Comparison of ENCODE assay signal across 11 cellular contexts in the genomic region with DNA sequence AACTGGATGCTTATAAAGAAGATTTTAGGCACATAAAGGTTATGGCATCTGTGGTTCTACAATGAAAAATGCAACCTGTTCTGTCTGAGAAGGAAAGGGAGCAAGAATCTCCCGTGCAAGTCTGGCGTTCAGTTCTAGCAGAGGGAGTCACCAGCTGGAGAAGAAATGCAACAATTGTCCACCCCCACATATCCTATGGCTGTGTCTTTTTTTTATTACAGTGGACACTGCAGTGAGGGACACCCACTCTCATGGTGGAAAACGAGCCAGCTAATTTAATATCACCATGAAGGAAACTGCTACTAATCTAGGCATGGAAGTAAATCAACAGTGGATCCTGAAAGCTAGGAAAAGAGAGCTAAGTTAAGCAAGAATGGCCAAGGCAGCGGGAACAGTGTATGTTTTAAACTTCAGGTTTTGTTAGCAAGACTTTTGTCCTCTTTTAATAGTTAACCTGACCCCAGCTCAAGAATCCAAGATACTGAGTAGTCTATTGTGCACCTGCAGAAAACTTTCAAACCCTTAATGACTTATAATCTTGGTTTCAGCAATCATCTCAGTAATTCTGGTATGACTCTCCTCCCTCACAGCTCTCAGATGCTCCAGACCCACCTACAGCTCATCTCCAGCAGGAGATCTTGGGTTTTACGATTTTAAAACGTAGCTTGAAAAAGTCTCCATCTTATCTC.
DNase-seq lines count a peak whose midpoint lies in the region; ATAC-seq and TF ChIP-seq lines count a peak whose summit lies in the region.
"Had no signal": no experiment of that assay in that cellular context is flagged by ENCODE, and none has a peak within 500 bp of the region (broad histone marks: within the 10 kb centered on the region; RNA-seq: fewer than 3 reads in every experiment).

No MANE protein-coding gene starts in this region.

- H3K9me3 Mint-ChIP-seq in activated CD4-positive, alpha-beta T cell treated with anti-CD3 and anti-CD28 coated beads for 36 hours (ENCODE audit: low read depth): no peaks in the 10 kb centered on the region
- H3K9me3 Mint-ChIP-seq in type B pancreatic cell: no peaks in the 10 kb centered on the region

- intact Hi-C loops in activated CD4-positive, alpha-beta T cell treated with anti-CD3 and anti-CD28 coated beads for 36 hours (cut with DNase I, micrococcal nuclease): no loop called here
- intact Hi-C loops in mucosa of descending colon (cut with DNase I, micrococcal nuclease): no loop called here
- intact Hi-C loops in psoas muscle (cut with DNase I): no loop called here

- H3K4me3 ChIP-seq in mucosa of descending colon (no peak overlapping the region), psoas muscle (no peak overlapping the region)
- H3K4me3 ChIP-seq: upper lobe of right lung had no signal

- peaks cover 0 to 3% (median 0%) of the 10 kb centered on the region in 3 donors for H3K27me3 ChIP-seq in psoas muscle (ENCODE audit: insufficient read depth in 3 of 3, low read length in 2 of 3)
- H3K27me3 ChIP-seq: neutrophil, upper lobe of right lung had no signal

- H3K27ac Mint-ChIP-seq in activated CD4-positive, alpha-beta T cell treated with anti-CD3 and anti-CD28 coated beads for 36 hours: no peak overlapping the region
- peak overlapping the region; percentile 8 for H3K27ac Mint-ChIP-seq in type B pancreatic cell

- no peaks in the 10 kb centered on the region for H3K36me3 Mint-ChIP-seq in activated CD4-positive, alpha-beta T cell treated with anti-CD3 and anti-CD28 coated beads for 36 hours (ENCODE audit: low read depth)
- no peaks in the 10 kb centered on the region for H3K36me3 Mint-ChIP-seq in type B pancreatic cell

- ATAC-seq in activated CD4-positive, alpha-beta T cell treated with anti-CD3 and anti-CD28 coated beads for 36 hours: peak; percentile 30
- ATAC-seq in HG02763 (IDR thresholded peaks at IDR 0.05; ENCODE audit: unreplicated experiment) (peak; percentile 90), HG03520 (IDR thresholded peaks at IDR 0.05; ENCODE audit: unreplicated experiment) (peak; percentile 97), mucosa of descending colon (no peak), psoas muscle (no peak)
- ATAC-seq: upper lobe of right lung had no signal

- H3K36me3 ChIP-seq in mucosa of descending colon (ENCODE audit: low read depth): no peaks in the 10 kb centered on the region
- no peaks in the 10 kb centered on the region for H3K36me3 ChIP-seq in psoas muscle (ENCODE audit: insufficient read depth in 1 of 2, low read depth in 1 of 2)
- H3K36me3 ChIP-seq: neutrophil, upper lobe of right lung had no signal

- no peak overlapping the region for H3K4me3 Mint-ChIP-seq in activated CD4-positive, alpha-beta T cell treated with anti-CD3 and anti-CD28 coated beads for 36 hours
- H3K4me3 Mint-ChIP-seq in type B pancreatic cell: peak overlapping the region; percentile 15

- no peaks in the 10 kb centered on the region for H3K9me3 ChIP-seq in mucosa of descending colon
- no peaks in the 10 kb centered on the region for H3K9me3 ChIP-seq in psoas muscle
- H3K9me3 ChIP-seq: neutrophil, upper lobe of right lung had no signal

- H3K4me1 ChIP-seq in mucosa of descending colon (ENCODE audit: low read depth): no peaks in the 10 kb centered on the region
- H3K4me1 ChIP-seq in psoas muscle: no peaks in the 10 kb centered on the region
- H3K4me1 ChIP-seq: upper lobe of right lung had no signal

- WGBS in psoas muscle, 3 donors: 38 to 42% (median 41%) methylated on average over 6 of the region's 6 CpGs

- no peak for TF ChIP-seq CTCF in type B pancreatic cell (conservative IDR thresholded peaks at IDR 0.05)
- TF ChIP-seq CTCF in mucosa of descending colon (IDR thresholded peaks at IDR 0.05): no peak
- no peak for TF ChIP-seq CTCF in psoas muscle (IDR thresholded peaks at IDR 0.05)

- peaks cover 2% of the 10 kb centered on the region for H3K27me3 Mint-ChIP-seq in activated CD4-positive, alpha-beta T cell treated with anti-CD3 and anti-CD28 coated beads for 36 hours
- H3K27me3 Mint-ChIP-seq in type B pancreatic cell: peaks cover 4% of the 10 kb centered on the region

- POLR2A ChIA-PET in activated CD4-positive, alpha-beta T cell treated with anti-CD3 and anti-CD28 coated beads for 36 hours (lab: Charles Lee): no interaction called here

- no peaks in the 10 kb centered on the region for H3K4me1 Mint-ChIP-seq in activated CD4-positive, alpha-beta T cell treated with anti-CD3 and anti-CD28 coated beads for 36 hours
- peaks cover 46% of the 10 kb centered on the region for H3K4me1 Mint-ChIP-seq in type B pancreatic cell (ENCODE audit: unreplicated experiment)

- H3K27ac ChIP-seq in psoas muscle: no peak overlapping the region
- H3K27ac ChIP-seq: neutrophil, upper lobe of right lung had no signal

- DNase-seq in activated CD4-positive, alpha-beta T cell treated with anti-CD3 and anti-CD28 coated beads for 36 hours: no peak
- DNase-seq in activated CD4-positive, alpha-beta T cell treated with anti-CD3 and anti-CD28 coated beads for 1 hour: no peak
- no peak for DNase-seq in type B pancreatic cell (ENCODE audit: extremely low spot score, unreplicated experiment)
- no peak for DNase-seq in mucosa of descending colon
- no peak for DNase-seq in psoas muscle
- no peak for DNase-seq in NCI-H1048 (lab: John Stamatoyannopoulos, UW)
- DNase-seq: activated CD4-positive, alpha-beta T cell treated with anti-CD3 and anti-CD28 coated beads for 48 hours; upper lobe of right lung had no signal

- CTCF ChIA-PET in activated CD4-positive, alpha-beta T cell treated with anti-CD3 and anti-CD28 coated beads for 36 hours (lab: Charles Lee): interaction anchor here (0.9 kb wide), 1 partner anchor 158 kb away, joined by 3 read pairs; no protein-coding TSS in a partner anchor

Comparison
In these comparisons a context has a peak if more than half of its experiments do, and no peak if none do; other contexts are left out.
1. ATAC-seq: peak in activated CD4-positive, alpha-beta T cell treated with anti-CD3 and anti-CD28 coated beads for 36 hours (single experiment), HG02763 (single experiment) and HG03520 (single experiment); none in mucosa of descending colon (single experiment) and psoas muscle (0 of 4).